ENCODE assay signal across 23 cellular contexts in the genomic region with DNA sequence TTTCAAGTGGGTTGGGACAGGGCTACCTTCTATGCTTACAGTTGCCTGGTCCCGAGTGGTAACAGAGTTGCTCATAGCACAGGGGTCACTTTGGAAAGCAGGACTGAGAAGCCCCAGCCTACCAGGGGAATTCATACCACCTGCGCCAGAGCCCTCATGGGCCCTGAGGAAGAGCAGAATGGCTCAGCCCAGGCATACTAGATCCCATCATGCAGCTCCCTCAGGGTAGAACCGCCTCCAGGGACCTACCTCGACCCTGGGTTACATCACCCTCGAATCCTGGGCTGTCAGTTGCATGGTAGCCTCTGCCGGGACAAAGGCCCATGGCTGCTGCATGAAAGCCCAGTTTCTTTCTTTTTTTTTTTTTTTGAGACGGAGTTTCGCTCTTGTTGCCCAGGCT. TPM values are rescaled to one million over a fixed set of nuclear protein-coding genes. Genes with fewer than 3 reads are reported as not detected.
DNase-seq lines count a peak whose midpoint lies in the region; ATAC-seq, FAIRE-seq and TF ChIP-seq lines count a peak whose summit lies in the region.
"Had no signal": no experiment of that assay in that cellular context is flagged by ENCODE, and none has a peak within 500 bp of the region (broad histone marks: within the 10 kb centered on the region; RNA-seq: fewer than 3 reads in every experiment).

No MANE protein-coding gene starts in this region.

- TF ChIP-seq EP300 in GM12878 (IDR thresholded peaks at IDR 0.05; ENCODE audit: borderline replicate concordance in 1 of 2, control insufficient read depth in 1 of 2, low read depth in 2 of 2, low read length in 2 of 2) = no peak

- in situ Hi-C loops in GM12878 (cut with MboI) = no loop called here

- H2AFZ ChIP-seq in GM12878 (ENCODE audit: control insufficient read depth, low read depth, low read length) = no peak overlapping the region

- H3K36me3 Mint-ChIP-seq in activated CD4-positive, alpha-beta T cell treated with anti-CD3 and anti-CD28 coated beads, Interleukin-2, amount 10 ng/mL, durations not matched to agents 24 days and 14 days (ENCODE audit: low read depth) = peaks cover 14% of the 10 kb centered on the region
- peaks cover 9% of the 10 kb centered on the region for H3K36me3 Mint-ChIP-seq in activated CD4-positive, alpha-beta T cell treated with anti-CD3 and anti-CD28 coated beads, Interleukin-2, amount 10 ng/mL, durations not matched to agents 7 days and 5 days (ENCODE audit: low read depth)

- TSS peak; percentile 35 for BruUV-seq in GM12878 (replicated peaks; lab: Mats Ljungman, UMichigan)

- H3K27ac Mint-ChIP-seq in activated CD4-positive, alpha-beta T cell treated with anti-CD3 and anti-CD28 coated beads, Interleukin-2, amount 10 ng/mL, durations not matched to agents 24 days and 14 days = no peak overlapping the region
- no peak overlapping the region for H3K27ac Mint-ChIP-seq in activated CD4-positive, alpha-beta T cell treated with anti-CD3 and anti-CD28 coated beads, Interleukin-2, amount 10 ng/mL, durations not matched to agents 7 days and 5 days
- H3K27ac Mint-ChIP-seq: CD14-positive monocyte; CD8-positive, alpha-beta T cell; HFFc6 had no signal

- SMC1A ChIA-PET in GM12878 (lab: Charles Lee; ENCODE audit: uncharacterized antibody, unreplicated experiment) = interaction anchor here (1.2 kb wide), 1 partner anchor 8 kb away, joined by 7 read pairs; a partner anchor contains a TSS

- no peak for TF ChIP-seq POLR2A in GM12878 (IDR thresholded peaks at IDR 0.05; ENCODE audit: low read depth, low read length)

- ATAC-seq in GM12878 (no peak), HG02763 (IDR thresholded peaks at IDR 0.05; ENCODE audit: unreplicated experiment) (no peak)
- ATAC-seq in stimulated activated naive CD8-positive, alpha-beta T cell treated with anti-CD3 and anti-CD28 coated beads, Interleukin-15, Interleukin-2, amounts not matched to agents 100 U/mL and 50 U/mL, for 24 hours = no peak
- ATAC-seq: CD8-positive, alpha-beta T cell had no signal

- peaks cover 0 to 3% of the 10 kb centered on the region in 2 experiments; a peak in 2 of 4 replicates for H3K36me3 ChIP-seq in GM12878 (ENCODE audit: control insufficient read depth in 2 of 2, insufficient read depth in 2 of 2, low read length in 1 of 2)

- RAD21 ChIA-PET in GM12878 (lab: Charles Lee; ENCODE audit: unreplicated experiment) = no interaction called here

- H3K9ac ChIP-seq in GM12878 (ENCODE audit: control insufficient read depth, insufficient read depth, low read length) = no peak overlapping the region
- H3K9ac ChIP-seq: BLaER1 had no signal

- no peaks in the 10 kb centered on the region for H4K20me1 ChIP-seq in GM12878 (ENCODE audit: control insufficient read depth, insufficient read depth)

- TF ChIP-seq CTCF in GM12878 (IDR thresholded peaks at IDR 0.05 in 2 of 3, conservative IDR thresholded peaks at IDR 0.05 in 1 of 3; ENCODE audit: control insufficient read depth in 2 of 3, extremely low read depth in 1 of 3, insufficient read depth in 1 of 3, low read depth in 3 of 3, low read length in 3 of 3) = no peak

- intact Hi-C loops in activated CD4-positive, alpha-beta T cell treated with anti-CD3 and anti-CD28 coated beads, Interleukin-2, amount 10 ng/mL, durations not matched to agents 24 days and 14 days (cut with micrococcal nuclease) = no loop called here
- intact Hi-C loops in GM12878 (cut with micrococcal nuclease; ENCODE audit: unreplicated experiment) = no loop called here

- H3K79me2 ChIP-seq in GM12878 (ENCODE audit: control insufficient read depth, insufficient read depth, low read length) = peaks cover 11% of the 10 kb centered on the region

- no peak overlapping the region for H3K4me3 ChIP-seq in GM12878
- H3K4me3 ChIP-seq: BLaER1 had no signal

- POLR2A ChIA-PET in activated CD4-positive, alpha-beta T cell treated with anti-CD3 and anti-CD28 coated beads, Interleukin-2, amount 10 ng/mL, durations not matched to agents 7 days and 5 days (lab: Charles Lee) = no interaction called here
- POLR2A ChIA-PET in GM12878 (lab: Charles Lee) = interaction anchor here (0.7 to 1.3 kb wide), 3 partner anchors 20 to 36 kb away, joined by 3 to 4 read pairs (median 3); a partner anchor contains a TSS

- H3K9me3 ChIP-seq in GM12878 (replicated peaks; ENCODE audit: control insufficient read depth, insufficient read depth, low read length) = no peaks in the 10 kb centered on the region
- H3K9me3 ChIP-seq: BLaER1 had no signal

- peak; percentile 56 for DNase-seq in activated CD4-positive, alpha-beta T cell treated with anti-CD3 and anti-CD28 coated beads, Interleukin-2, amount 10 ng/mL, durations not matched to agents 24 days and 14 days
- DNase-seq in activated CD4-positive, alpha-beta T cell treated with anti-CD3 and anti-CD28 coated beads, Interleukin-2, amount 10 ng/mL, durations not matched to agents 7 days and 5 days = no peak
- DNase-seq in GM12878 (ENCODE audit: low read depth, low spot score) = no peak
- peak; percentile 51 for DNase-seq in islet precursor cell
- no peak for DNase-seq in DMS153 treated with DMSO at 0.1 percent for 48 hours (lab: John Stamatoyannopoulos, UW; ENCODE audit: unreplicated experiment)
- DNase-seq in stimulated activated naive CD8-positive, alpha-beta T cell treated with anti-CD3 and anti-CD28 coated beads, Interleukin-15, Interleukin-2, amounts not matched to agents 100 U/mL and 50 U/mL, for 24 hours = no peak
- DNase-seq: 8988T; Calu3; CD8-positive, alpha-beta T cell; DMS53; GDM1; HCEC 1CT; HFFc6; IMR-90; Kasumi-1; KBM-7 had no signal

- H3K27me3 ChIP-seq in GM12878 (replicated peaks in 1 of 2; ENCODE audit: control insufficient read depth in 2 of 2, insufficient read depth in 2 of 2, low read length in 1 of 2) = no peaks in the 10 kb centered on the region

- CTCF ChIA-PET in activated CD4-positive, alpha-beta T cell treated with anti-CD3 and anti-CD28 coated beads, Interleukin-2, amount 10 ng/mL, durations not matched to agents 7 days and 5 days (lab: Charles Lee) = interaction anchor here (0.6 to 1.4 kb wide), 3 partner anchors 13 to 197 kb away, joined by 3 to 7 read pairs (median 3); no protein-coding TSS in a partner anchor
- CTCF ChIA-PET in GM12878 (lab: Yijun Ruan, JAX) = no interaction called here

- H3K27ac ChIP-seq in GM12878 (ENCODE audit: control insufficient read depth, insufficient read depth) = no peak overlapping the region
- H3K27ac ChIP-seq: BLaER1 had no signal

- H3K4me2 ChIP-seq in GM12878 (ENCODE audit: control insufficient read depth, insufficient read depth) = no peak overlapping the region
- H3K4me2 ChIP-seq: BLaER1 had no signal

- H3K4me3 Mint-ChIP-seq in activated CD4-positive, alpha-beta T cell treated with anti-CD3 and anti-CD28 coated beads, Interleukin-2, amount 10 ng/mL, durations not matched to agents 24 days and 14 days = no peak overlapping the region
- no peak overlapping the region for H3K4me3 Mint-ChIP-seq in activated CD4-positive, alpha-beta T cell treated with anti-CD3 and anti-CD28 coated beads, Interleukin-2, amount 10 ng/mL, durations not matched to agents 7 days and 5 days
- H3K4me3 Mint-ChIP-seq: CD14-positive monocyte; CD8-positive, alpha-beta T cell; HFFc6 had no signal

- no peaks in the 10 kb centered on the region for H3K9me3 Mint-ChIP-seq in activated CD4-positive, alpha-beta T cell treated with anti-CD3 and anti-CD28 coated beads, Interleukin-2, amount 10 ng/mL, durations not matched to agents 24 days and 14 days
- no peaks in the 10 kb centered on the region for H3K9me3 Mint-ChIP-seq in activated CD4-positive, alpha-beta T cell treated with anti-CD3 and anti-CD28 coated beads, Interleukin-2, amount 10 ng/mL, durations not matched to agents 7 days and 5 days
- H3K9me3 Mint-ChIP-seq: CD8-positive, alpha-beta T cell; HFFc6 had no signal

- TF ChIP-seq RAD21 in GM12878 (IDR thresholded peaks at IDR 0.05; ENCODE audit: insufficient read depth, low read depth, low read length) = no peak

- FAIRE-seq in GM12878 (lab: Jason Lieb, UNC) = no peak
- FAIRE-seq: HTR-8/SVneo had no signal

- H3K4me1 Mint-ChIP-seq in activated CD4-positive, alpha-beta T cell treated with anti-CD3 and anti-CD28 coated beads, Interleukin-2, amount 10 ng/mL, durations not matched to agents 24 days and 14 days = peaks cover 33% of the 10 kb centered on the region
- H3K4me1 Mint-ChIP-seq in activated CD4-positive, alpha-beta T cell treated with anti-CD3 and anti-CD28 coated beads, Interleukin-2, amount 10 ng/mL, durations not matched to agents 7 days and 5 days = peaks cover 38% of the 10 kb centered on the region

- H3K27me3 Mint-ChIP-seq in activated CD4-positive, alpha-beta T cell treated with anti-CD3 and anti-CD28 coated beads, Interleukin-2, amount 10 ng/mL, durations not matched to agents 24 days and 14 days = no peaks in the 10 kb centered on the region
- no peaks in the 10 kb centered on the region for H3K27me3 Mint-ChIP-seq in activated CD4-positive, alpha-beta T cell treated with anti-CD3 and anti-CD28 coated beads, Interleukin-2, amount 10 ng/mL, durations not matched to agents 7 days and 5 days

- WGBS in GM12878 (ENCODE audit: insufficient coverage, insufficient replicate concordance, low lambda C conversion rate, missing lambda C conversion rate) = 86% methylated on average over 8 of the region's 8 CpGs

- peaks cover 6% of the 10 kb centered on the region for H3K4me1 ChIP-seq in GM12878 (ENCODE audit: control insufficient read depth, insufficient read depth, low read length)

RNA-seq across cellular contexts. Expression of a gene that starts 2.9 kb away (rescaled TPM):
- total RNA-seq in activated CD4-positive, alpha-beta T cell treated with anti-CD3 and anti-CD28 coated beads, Interleukin-2, amount 10 ng/mL, durations not matched to agents 24 days and 14 days = 64.2 and 67.6 TPM in 2 replicates
- total RNA-seq in activated CD4-positive, alpha-beta T cell treated with anti-CD3 and anti-CD28 coated beads, Interleukin-2, amount 10 ng/mL, durations not matched to agents 7 days and 5 days = 10 to 100 TPM; 63.6 to 68.9 TPM
- total RNA-seq in GM12878 (2013; cell fraction: nucleolus; rRNA removed) = 12.4 and 13.3 TPM in 2 replicates
- total RNA-seq in GM12878 (2014; rRNA removed) (66.5 and 67.6 TPM in 2 replicates), GM12878 (2014; rRNA removed; fragmentation: Illumina TruSeq; extraction: Trizol) (47.8 and 49.6 TPM in 2 replicates), GM12878 (2021) (82.5 and 85.5 TPM in 2 replicates)
- 23.2 TPM for polyA plus RNA-seq in GM12878 (2011; ENCODE audit: low read depth)
- polyA plus RNA-seq in GM12878 (2011; rRNA removed) (21.7 and 31.5 TPM in 2 replicates), GM12878 (2014; fragmentation: Illumina TruSeq; extraction: Trizol) (34.4 and 84.2 TPM in 2 replicates), GM12878 (2014; fragmentation: Nextera tagmentation; extraction: Ambion mirVana) (10 to 100 TPM; 20.4 to 45.2 TPM), GM12878 (2014; rRNA removed) (75.9 and 88.0 TPM in 2 replicates), GM12878 (2016; fragmentation: Nextera tagmentation; extraction: Ambion mirVana) (100 to 1,000 TPM; 116 to 121 TPM)
- polyA plus RNA-seq in GM12878 (2011; cell fraction: cytosol; rRNA removed) = 88.8 and 91.7 TPM in 2 replicates
- polyA plus RNA-seq in GM12878 (2011; cell fraction: nucleus; rRNA removed) = 81.7 and 82.8 TPM in 2 replicates
- polyA plus RNA-seq in GM12878 (2012) = 53.7 and 56.5 TPM in 2 replicates
- 8.9 and 26.7 TPM in 2 replicates for polyA minus RNA-seq in GM12878 (2011; rRNA and poly(A)+ RNA removed)
- polyA minus RNA-seq in GM12878 (2011; cell fraction: cytosol; rRNA and poly(A)+ RNA removed) = 10.2 and 11.4 TPM in 2 replicates
- polyA minus RNA-seq in GM12878 (2011; cell fraction: nucleus; rRNA and poly(A)+ RNA removed) = 7.9 and 8.4 TPM in 2 replicates

RNA-seq across cellular contexts. Expression of a gene that starts 8.8 kb away (rescaled TPM):
- 14.0 and 16.4 TPM in 2 replicates for total RNA-seq in activated CD4-positive, alpha-beta T cell treated with anti-CD3 and anti-CD28 coated beads, Interleukin-2, amount 10 ng/mL, durations not matched to agents 24 days and 14 days
- total RNA-seq in activated CD4-positive, alpha-beta T cell treated with anti-CD3 and anti-CD28 coated beads, Interleukin-2, amount 10 ng/mL, durations not matched to agents 7 days and 5 days = 10 to 100 TPM in 1 of 2 experiments, 1 to 10 TPM in 1; 8.7 to 11.2 TPM
- 2.2 TPM in 2 replicates for total RNA-seq in GM12878 (2013; cell fraction: nucleolus; rRNA removed)
- total RNA-seq in GM12878 (2014; rRNA removed) = 13.8 and 14.4 TPM in 2 replicates
- total RNA-seq in GM12878 (2014; rRNA removed; fragmentation: Illumina TruSeq; extraction: Trizol) = 1.8 and 1.9 TPM in 2 replicates
- total RNA-seq in GM12878 (2021) = 13.5 and 14.7 TPM in 2 replicates
- polyA plus RNA-seq in GM12878 (2011; ENCODE audit: low read depth) = 2.1 TPM
- polyA plus RNA-seq in GM12878 (2011; rRNA removed) = 1.3 and 3.1 TPM in 2 replicates
- 9.5 and 16.7 TPM in 2 replicates for polyA plus RNA-seq in GM12878 (2011; cell fraction: cytosol; rRNA removed)
- 24.6 and 34.7 TPM in 2 replicates for polyA plus RNA-seq in GM12878 (2011; cell fraction: nucleus; rRNA removed)
- 5.9 and 7.7 TPM in 2 replicates for polyA plus RNA-seq in GM12878 (2012)
- 0.11 and 0.54 TPM in 2 replicates for polyA plus RNA-seq in GM12878 (2014; fragmentation: Illumina TruSeq; extraction: Trizol)
- under 1 TPM; 0.13 to 0.66 TPM for polyA plus RNA-seq in GM12878 (2014; fragmentation: Nextera tagmentation; extraction: Ambion mirVana)
- 12.6 and 15.3 TPM in 2 replicates for polyA plus RNA-seq in GM12878 (2014; rRNA removed)
- 10 to 100 TPM; 19.5 to 21.3 TPM for polyA plus RNA-seq in GM12878 (2016; fragmentation: Nextera tagmentation; extraction: Ambion mirVana)
- polyA minus RNA-seq in GM12878 (2011; rRNA and poly(A)+ RNA removed) = 0.73 and 1.8 TPM in 2 replicates
- 2.9 TPM in 2 replicates for polyA minus RNA-seq in GM12878 (2011; cell fraction: cytosol; rRNA and poly(A)+ RNA removed)
- polyA minus RNA-seq in GM12878 (2011; cell fraction: nucleus; rRNA and poly(A)+ RNA removed) = 3.0 and 3.5 TPM in 2 replicates

RNA-seq across cellular contexts. Expression of a gene that starts 10.9 kb away (rescaled TPM):
- 10.4 and 12.1 TPM in 2 replicates for total RNA-seq in activated CD4-positive, alpha-beta T cell treated with anti-CD3 and anti-CD28 coated beads, Interleukin-2, amount 10 ng/mL, durations not matched to agents 24 days and 14 days
- total RNA-seq in activated CD4-positive, alpha-beta T cell treated with anti-CD3 and anti-CD28 coated beads, Interleukin-2, amount 10 ng/mL, durations not matched to agents 7 days and 5 days = 1 to 10 TPM; 1.4 to 1.6 TPM
- 0.83 and 1.1 TPM in 2 replicates for total RNA-seq in GM12878 (2013; cell fraction: nucleolus; rRNA removed)
- total RNA-seq in GM12878 (2014; rRNA removed) = 0.11 and 0.27 TPM in 2 replicates
- total RNA-seq in GM12878 (2014; rRNA removed; fragmentation: Illumina TruSeq; extraction: Trizol) = 0.09 and 0.18 TPM in 2 replicates
- total RNA-seq in GM12878 (2021) = 0.16 and 0.56 TPM in 2 replicates
- polyA plus RNA-seq in GM12878 (2011; ENCODE audit: low read depth) = 0.41 TPM
- 0.41 and 0.55 TPM in 2 replicates for polyA plus RNA-seq in GM12878 (2011; rRNA removed)
- 0.43 and 0.57 TPM in 2 replicates for polyA plus RNA-seq in GM12878 (2011; cell fraction: cytosol; rRNA removed)
- polyA plus RNA-seq in GM12878 (2011; cell fraction: nucleus; rRNA removed) = 3.5 and 3.8 TPM in 2 replicates
- polyA plus RNA-seq in GM12878 (2012) = 2.1 and 2.8 TPM in 2 replicates
- 0.16 TPM in 1 of 2 replicates, not detected in the other for polyA plus RNA-seq in GM12878 (2014; fragmentation: Illumina TruSeq; extraction: Trizol)
- not detected for polyA plus RNA-seq in GM12878 (2014; fragmentation: Nextera tagmentation; extraction: Ambion mirVana)
- polyA plus RNA-seq in GM12878 (2014; rRNA removed) = 0.25 and 0.77 TPM in 2 replicates
- polyA plus RNA-seq in GM12878 (2016; fragmentation: Nextera tagmentation; extraction: Ambion mirVana) = 1 to 10 TPM; 1.7 to 2.0 TPM
- 0.93 and 0.95 TPM in 2 replicates for polyA minus RNA-seq in GM12878 (2011; rRNA and poly(A)+ RNA removed)
- polyA minus RNA-seq in GM12878 (2011; cell fraction: cytosol; rRNA and poly(A)+ RNA removed) = not detected in 2 replicates
- polyA minus RNA-seq in GM12878 (2011; cell fraction: nucleus; rRNA and poly(A)+ RNA removed) = 1.1 TPM in 2 replicates

RNA-seq across cellular contexts. Expression of a gene that starts 21.9 kb away (rescaled TPM):
- total RNA-seq in activated CD4-positive, alpha-beta T cell treated with anti-CD3 and anti-CD28 coated beads, Interleukin-2, amount 10 ng/mL, durations not matched to agents 24 days and 14 days = 0.33 and 0.52 TPM in 2 replicates
- total RNA-seq in activated CD4-positive, alpha-beta T cell treated with anti-CD3 and anti-CD28 coated beads, Interleukin-2, amount 10 ng/mL, durations not matched to agents 7 days and 5 days = under 1 TPM in 1 of 2 experiments, not detected in 1; 0.17 TPM
- 0.69 and 0.98 TPM in 2 replicates for total RNA-seq in GM12878 (2013; cell fraction: nucleolus; rRNA removed)
- 0.60 and 1.1 TPM in 2 replicates for total RNA-seq in GM12878 (2014; rRNA removed)
- total RNA-seq in GM12878 (2014; rRNA removed; fragmentation: Illumina TruSeq; extraction: Trizol) = 0.09 TPM in 1 of 2 replicates, not detected in the other
- total RNA-seq in GM12878 (2021) = 0.19 and 0.33 TPM in 2 replicates
- polyA plus RNA-seq in GM12878 (2011; ENCODE audit: low read depth) = not detected
- 0.06 and 0.11 TPM in 2 replicates for polyA plus RNA-seq in GM12878 (2011; rRNA removed)
- 0.31 and 0.35 TPM in 2 replicates for polyA plus RNA-seq in GM12878 (2011; cell fraction: cytosol; rRNA removed)
- polyA plus RNA-seq in GM12878 (2011; cell fraction: nucleus; rRNA removed) = 0.36 and 0.92 TPM in 2 replicates
- 0.76 and 1.3 TPM in 2 replicates for polyA plus RNA-seq in GM12878 (2012)
- 0.29 TPM in 2 replicates for polyA plus RNA-seq in GM12878 (2014; fragmentation: Illumina TruSeq; extraction: Trizol)
- polyA plus RNA-seq in GM12878 (2014; fragmentation: Nextera tagmentation; extraction: Ambion mirVana) = under 1 TPM; 0.06 to 0.07 TPM
- 0.49 and 0.65 TPM in 2 replicates for polyA plus RNA-seq in GM12878 (2014; rRNA removed)
- under 1 TPM; 0.34 to 0.63 TPM for polyA plus RNA-seq in GM12878 (2016; fragmentation: Nextera tagmentation; extraction: Ambion mirVana)
- polyA minus RNA-seq in GM12878 (2011; rRNA and poly(A)+ RNA removed) = 0.80 and 2.3 TPM in 2 replicates
- polyA minus RNA-seq in GM12878 (2011; cell fraction: cytosol; rRNA and poly(A)+ RNA removed) = 1.1 TPM in 1 of 2 replicates, not detected in the other
- 2.2 and 4.5 TPM in 2 replicates for polyA minus RNA-seq in GM12878 (2011; cell fraction: nucleus; rRNA and poly(A)+ RNA removed)
- total RNA-seq: A673, H4, IMR-90 had no signal
- polyA plus RNA-seq: AG04450, CD14-positive monocyte, IMR-90 had no signal

RNA-seq across cellular contexts. Expression of a gene that starts 34.0 kb away (rescaled TPM):
- 300 and 311 TPM in 2 replicates for total RNA-seq in activated CD4-positive, alpha-beta T cell treated with anti-CD3 and anti-CD28 coated beads, Interleukin-2, amount 10 ng/mL, durations not matched to agents 24 days and 14 days
- total RNA-seq in activated CD4-positive, alpha-beta T cell treated with anti-CD3 and anti-CD28 coated beads, Interleukin-2, amount 10 ng/mL, durations not matched to agents 7 days and 5 days = 10 to 100 TPM; 74.8 to 81.8 TPM
- 150 and 171 TPM in 2 replicates for total RNA-seq in GM12878 (2013; cell fraction: nucleolus; rRNA removed)
- 108 and 111 TPM in 2 replicates for total RNA-seq in GM12878 (2014; rRNA removed)
- 42.4 and 43.7 TPM in 2 replicates for total RNA-seq in GM12878 (2014; rRNA removed; fragmentation: Illumina TruSeq; extraction: Trizol)
- 144 and 145 TPM in 2 replicates for total RNA-seq in GM12878 (2021)
- 33.4 TPM for polyA plus RNA-seq in GM12878 (2011; ENCODE audit: low read depth)
- 62.4 and 113 TPM in 2 replicates for polyA plus RNA-seq in GM12878 (2011; rRNA removed)
- polyA plus RNA-seq in GM12878 (2011; cell fraction: cytosol; rRNA removed) = 110 and 124 TPM in 2 replicates
- 571 and 613 TPM in 2 replicates for polyA plus RNA-seq in GM12878 (2011; cell fraction: nucleus; rRNA removed)
- 106 and 129 TPM in 2 replicates for polyA plus RNA-seq in GM12878 (2012)
- polyA plus RNA-seq in GM12878 (2014; fragmentation: Illumina TruSeq; extraction: Trizol) = 49.9 and 56.4 TPM in 2 replicates
- 1 to 10 TPM in 1 of 2 experiments, under 1 TPM in 1; 0.56 to 1.3 TPM for polyA plus RNA-seq in GM12878 (2014; fragmentation: Nextera tagmentation; extraction: Ambion mirVana)
- polyA plus RNA-seq in GM12878 (2014; rRNA removed) = 109 and 119 TPM in 2 replicates
- polyA plus RNA-seq in GM12878 (2016; fragmentation: Nextera tagmentation; extraction: Ambion mirVana) = 10 to 100 TPM; 31.4 to 32.0 TPM
- polyA minus RNA-seq in GM12878 (2011; rRNA and poly(A)+ RNA removed) = 60.3 and 69.0 TPM in 2 replicates
- polyA minus RNA-seq in GM12878 (2011; cell fraction: cytosol; rRNA and poly(A)+ RNA removed) = 39.0 and 44.4 TPM in 2 replicates
- polyA minus RNA-seq in GM12878 (2011; cell fraction: nucleus; rRNA and poly(A)+ RNA removed) = 74.0 and 110 TPM in 2 replicates

Comparison
In these comparisons a context has a peak if more than half of its experiments do, and no peak if none do; other contexts are left out.
1. DNase-seq: peak in activated CD4-positive, alpha-beta T cell treated with anti-CD3 and anti-CD28 coated beads, Interleukin-2, amount 10 ng/mL, durations not matched to agents 24 days and 14 days (single experiment) and islet precursor cell (single experiment); none in activated CD4-positive, alpha-beta T cell treated with anti-CD3 and anti-CD28 coated beads, Interleukin-2, amount 10 ng/mL, durations not matched to agents 7 days and 5 days (single experiment), GM12878 (single experiment), DMS153 treated with DMSO at 0.1 percent for 48 hours (single experiment) and stimulated activated naive CD8-positive, alpha-beta T cell treated with anti-CD3 and anti-CD28 coated beads, Interleukin-15, Interleukin-2, amounts not matched to agents 100 U/mL and 50 U/mL, for 24 hours (single experiment).